14 cellular contexts compared by ENCODE assay signal in genomic region chr6:82954351-82954750, GRCh38.
"Had no signal": no experiment of that assay in that cellular context is flagged by ENCODE, and none has a peak within 500 bp of the region (broad histone marks: within the 10 kb centered on the region; RNA-seq: fewer than 3 reads in every experiment).

No MANE protein-coding gene starts in this region.

- H3K36me3 ChIP-seq: esophagus muscularis mucosa, gastrocnemius medialis, ovary, thyroid gland, uterus had no signal

- ATAC-seq: activated CD4-positive, CD25-positive, alpha-beta regulatory T cell treated with anti-CD3 and anti-CD28 coated beads, Interleukin-2, amount 50 U/mL, for 24 hours; body of pancreas; gastrocnemius medialis; stimulated activated effector memory CD8-positive, alpha-beta T cell treated with anti-CD3 and anti-CD28 coated beads, Interleukin-12 subunit alpha, Interleukin-12 subunit beta, amount 100 ng/mL, for 72 hours had no signal

- H3K4me1 Mint-ChIP-seq: activated naive CD4-positive, alpha-beta T cell treated with anti-CD3 and anti-CD28 coated beads, Interleukin-2, amount 50 U/mL, for 24 hours; neural crest cell; stimulated activated effector memory CD8-positive, alpha-beta T cell treated with anti-CD3 and anti-CD28 coated beads, Interleukin-12 subunit alpha, Interleukin-12 subunit beta, amount 100 ng/mL, for 72 hours had no signal

- H3K9me3 Mint-ChIP-seq: stimulated activated effector memory CD8-positive, alpha-beta T cell treated with anti-CD3 and anti-CD28 coated beads, Interleukin-12 subunit alpha, Interleukin-12 subunit beta, amount 100 ng/mL, for 72 hours had no signal

- H3K4me3 Mint-ChIP-seq: activated naive CD4-positive, alpha-beta T cell treated with anti-CD3 and anti-CD28 coated beads, Interleukin-2, amount 50 U/mL, for 24 hours; activated T-cell treated with anti-CD3 and anti-CD28 coated beads, Interleukin-2, amount 50 U/mL, for 24 hours; neural crest cell; stimulated activated effector memory CD8-positive, alpha-beta T cell treated with anti-CD3 and anti-CD28 coated beads, Interleukin-12 subunit alpha, Interleukin-12 subunit beta, amount 100 ng/mL, for 72 hours had no signal

- H3K27ac Mint-ChIP-seq: activated naive CD4-positive, alpha-beta T cell treated with anti-CD3 and anti-CD28 coated beads, Interleukin-2, amount 50 U/mL, for 24 hours; activated T-cell treated with anti-CD3 and anti-CD28 coated beads, Interleukin-2, amount 50 U/mL, for 24 hours; stimulated activated effector memory CD8-positive, alpha-beta T cell treated with anti-CD3 and anti-CD28 coated beads, Interleukin-12 subunit alpha, Interleukin-12 subunit beta, amount 100 ng/mL, for 72 hours had no signal

- H3K27me3 Mint-ChIP-seq: activated naive CD4-positive, alpha-beta T cell treated with anti-CD3 and anti-CD28 coated beads, Interleukin-2, amount 50 U/mL, for 24 hours; activated T-cell treated with anti-CD3 and anti-CD28 coated beads, Interleukin-2, amount 50 U/mL, for 24 hours had no signal

- H3K4me1 ChIP-seq: body of pancreas, gastrocnemius medialis, thyroid gland had no signal

- H3K27me3 ChIP-seq: body of pancreas, esophagus muscularis mucosa, gastrocnemius medialis, ovary, thyroid gland, uterus had no signal

- H3K4me3 ChIP-seq: body of pancreas, esophagus muscularis mucosa, gastrocnemius medialis, ovary, thyroid gland, uterus had no signal

- DNase-seq: activated CD4-positive, alpha-beta T cell treated with anti-CD3 and anti-CD28 coated beads, Interleukin-2, amount 50 U/mL, for 4 hours; activated effector memory CD4-positive, alpha-beta T cell treated with Interleukin-2 at 50 U/mL for 16 hours; activated T-cell treated with anti-CD3 and anti-CD28 coated beads, Interleukin-2, amount 50 U/mL, for 24 hours; gastrocnemius medialis; small intestine; thyroid gland had no signal

- H3K9me3 ChIP-seq: body of pancreas, esophagus muscularis mucosa, gastrocnemius medialis, ovary, thyroid gland, uterus had no signal

- H3K27ac ChIP-seq: body of pancreas, esophagus muscularis mucosa, gastrocnemius medialis, ovary, thyroid gland, uterus had no signal

- H3K36me3 Mint-ChIP-seq: stimulated activated effector memory CD8-positive, alpha-beta T cell treated with anti-CD3 and anti-CD28 coated beads, Interleukin-12 subunit alpha, Interleukin-12 subunit beta, amount 100 ng/mL, for 72 hours had no signal
